In genomic region chr3:149736180-149737100, GRCh38 we compare ENCODE assay signal across 14 cellular contexts. TPM values are rescaled to one million over a fixed set of nuclear protein-coding genes. Genes with fewer than 3 reads are reported as not detected.
DNase-seq lines count a peak whose midpoint lies in the region; ATAC-seq and TF ChIP-seq lines count a peak whose summit lies in the region.
"Had no signal": no experiment of that assay in that cellular context is flagged by ENCODE, and none has a peak within 500 bp of the region (broad histone marks: within the 10 kb centered on the region; RNA-seq: fewer than 3 reads in every experiment).

No MANE protein-coding gene starts in this region.

- H3K4me3 Mint-ChIP-seq in H9: no peak overlapping the region
- no peak overlapping the region for H3K4me3 Mint-ChIP-seq in activated CD8-positive, alpha-beta T cell treated with anti-CD3 and anti-CD28 coated beads for 36 hours
- H3K4me3 Mint-ChIP-seq: stimulated activated naive B cell treated with anti-CD40 and anti-IgM and Interleukin-4, amounts not matched to agents 10 μg/mL and 1 μg/mL and 100 μg/mL, for 72 hours had no signal

- DNase-seq in HAP-1 (ENCODE audit: low spot score in 2 of 2) (peak; percentile 32 to 98), SK-N-SH (no peak), fibroblast of peridontal ligament (ENCODE audit: extremely low read depth) (peak; percentile 67), smooth muscle cell (lab: John Stamatoyannopoulos, UW; ENCODE audit: unreplicated experiment) (no peak), H9 (no peak)
- DNase-seq in activated CD8-positive, alpha-beta T cell treated with anti-CD3 and anti-CD28 coated beads for 36 hours: no peak
- DNase-seq: DND-41; effector memory CD4-positive, alpha-beta T cell; left ventricle myocardium superior; NCI-H446 treated with DMSO at 0.1 percent for 48 hours; stimulated activated naive B cell treated with anti-CD40 and anti-IgM and Interleukin-4, amounts not matched to agents 10 μg/mL and 1 μg/mL and 100 μg/mL, for 72 hours had no signal

- POLR2A ChIA-PET in SK-N-SH (lab: Yijun Ruan, JAX): no interaction called here
- POLR2A ChIA-PET in activated CD8-positive, alpha-beta T cell treated with anti-CD3 and anti-CD28 coated beads for 36 hours (lab: Charles Lee): interaction anchor here (0.9 kb wide), 1 partner anchor 16 kb away, joined by 3 read pairs; the partner anchor contains the start of gene COMMD2

- no peak overlapping the region for H2BK5ac ChIP-seq in H9 (ENCODE audit: insufficient read length, low read length)

- no peaks in the 10 kb centered on the region for H3K79me2 ChIP-seq in SK-N-SH (ENCODE audit: insufficient read depth)
- H3K79me2 ChIP-seq in smooth muscle cell (ENCODE audit: low read depth): no peaks in the 10 kb centered on the region
- H3K79me2 ChIP-seq in H9 (ENCODE audit: insufficient read depth, low read length): no peaks in the 10 kb centered on the region

- no peak overlapping the region for H4K91ac ChIP-seq in H9 (ENCODE audit: insufficient read length, low read depth, low read length)

- no peak overlapping the region for H2BK12ac ChIP-seq in H9 (ENCODE audit: insufficient read length, low read depth, low read length)

- WGBS in SK-N-SH (ENCODE audit: low lambda C conversion rate): 63% methylated on average over 2 of the region's 2 CpGs
- 6% methylated on average over 2 of the region's 2 CpGs for WGBS in smooth muscle cell (ENCODE audit: low lambda C conversion rate)
- WGBS in H9 (ENCODE audit: extremely low coverage, insufficient read length, low lambda C conversion rate): no CpG with 5 or more reads among the region's 2 CpGs

- no peaks in the 10 kb centered on the region for H3K79me1 ChIP-seq in H9 (ENCODE audit: insufficient read depth, low read depth, low read length, poor library complexity, severe bottlenecking)

- no peak overlapping the region for H3K23ac ChIP-seq in H9 (ENCODE audit: insufficient read length, low read depth, low read length)

- H3K27me3 ChIP-seq in HAP-1 (ENCODE audit: low read depth) (no peaks in the 10 kb centered on the region), SK-N-SH (ENCODE audit: insufficient read depth) (no peaks in the 10 kb centered on the region), smooth muscle cell (ENCODE audit: low read depth) (no peaks in the 10 kb centered on the region), H9 (ENCODE audit: insufficient read depth, low read length) (no peaks in the 10 kb centered on the region)

- no peak overlapping the region for H3K56ac ChIP-seq in H9 (ENCODE audit: insufficient read length, low read depth, low read length)

- H3K9ac ChIP-seq in SK-N-SH: no peak overlapping the region
- no peak overlapping the region for H3K9ac ChIP-seq in smooth muscle cell (ENCODE audit: low read depth)
- no peak overlapping the region for H3K9ac ChIP-seq in H9 (ENCODE audit: extremely low read depth, insufficient read length, low read length)

- H3K4me3 ChIP-seq in HAP-1 (no peak overlapping the region), SK-N-SH (ENCODE audit: low read depth in 2 of 2, low read length in 1 of 2) (no peak overlapping the region), smooth muscle cell (no peak overlapping the region)

- no peak overlapping the region for H4K5ac ChIP-seq in H9 (ENCODE audit: insufficient read length, low read depth, low read length)

- H3K14ac ChIP-seq in H9 (ENCODE audit: insufficient read depth, low read length): no peak overlapping the region

- H3K4ac ChIP-seq in H9 (ENCODE audit: low read depth, low read length): no peak overlapping the region

- H3T11ph ChIP-seq in H9 (ENCODE audit: low read length): no peak overlapping the region

- H3K27ac ChIP-seq in SK-N-SH (ENCODE audit: low read depth in 2 of 2, low read length in 1 of 2) (peak overlapping the region; percentile 24 to 58; a peak in 2 of 4 replicates), smooth muscle cell (ENCODE audit: low read depth) (peak overlapping the region; percentile 39), H9 (ENCODE audit: insufficient read length, low read depth, low read length) (no peak overlapping the region)

- no peak for TF ChIP-seq EP300 in SK-N-SH (IDR thresholded peaks at IDR 0.05; ENCODE audit: borderline replicate concordance in 1 of 2, low read depth in 1 of 2, low read length in 1 of 2)

- in situ Hi-C loops in HAP-1 (cut with MboI; ENCODE audit: low sequenced_read_pairs): no loop called here

- no peak overlapping the region for H3K27ac Mint-ChIP-seq in H9
- H3K27ac Mint-ChIP-seq in activated CD8-positive, alpha-beta T cell treated with anti-CD3 and anti-CD28 coated beads for 36 hours: no peak overlapping the region
- H3K27ac Mint-ChIP-seq: stimulated activated naive B cell treated with anti-CD40 and anti-IgM and Interleukin-4, amounts not matched to agents 10 μg/mL and 1 μg/mL and 100 μg/mL, for 72 hours had no signal

- H3F3A ChIP-seq in SK-N-SH (replicated peaks; ENCODE audit: insufficient read depth) (peaks cover 17% of the 10 kb centered on the region), smooth muscle cell (ENCODE audit: low read depth) (peaks cover 11% of the 10 kb centered on the region)

- H3K9me2 ChIP-seq in SK-N-SH: no peaks in the 10 kb centered on the region

- H3K4me1 Mint-ChIP-seq in H9: peaks cover 3 to 4% of the 10 kb centered on the region in 2 experiments; a peak in 1 of 4 replicates
- H3K4me1 Mint-ChIP-seq in activated CD8-positive, alpha-beta T cell treated with anti-CD3 and anti-CD28 coated beads for 36 hours (ENCODE audit: low read depth): no peaks in the 10 kb centered on the region
- H3K4me1 Mint-ChIP-seq: stimulated activated naive B cell treated with anti-CD40 and anti-IgM and Interleukin-4, amounts not matched to agents 10 μg/mL and 1 μg/mL and 100 μg/mL, for 72 hours had no signal

- no peak overlapping the region for H2BK120ac ChIP-seq in H9 (ENCODE audit: low read depth, low read length, poor library complexity, severe bottlenecking)

- H3K18ac ChIP-seq in H9 (ENCODE audit: insufficient read length, low read depth, low read length): no peak overlapping the region

- H4K20me1 ChIP-seq in SK-N-SH (ENCODE audit: insufficient read depth) (no peaks in the 10 kb centered on the region), smooth muscle cell (ENCODE audit: low read depth) (no peaks in the 10 kb centered on the region), H9 (ENCODE audit: control insufficient read depth, insufficient read depth, insufficient read length) (no peaks in the 10 kb centered on the region)

- H4K8ac ChIP-seq in H9 (replicated peaks; ENCODE audit: insufficient read length, low read depth, low read length): no peak overlapping the region

- CTCF ChIA-PET in SK-N-SH (lab: Yijun Ruan, JAX): no interaction called here
- CTCF ChIA-PET in activated CD8-positive, alpha-beta T cell treated with anti-CD3 and anti-CD28 coated beads for 36 hours (lab: Charles Lee): interaction anchor here (1.2 to 2.5 kb wide), 2 partner anchors 15 to 19 kb away, joined by 3 to 7 read pairs; partner anchors contain the start of gene COMMD2

- no peaks in the 10 kb centered on the region for H3K23me2 ChIP-seq in H9 (ENCODE audit: insufficient read length, low read depth, low read length, poor library complexity, severe bottlenecking)

- intact Hi-C loops in activated CD8-positive, alpha-beta T cell treated with anti-CD3 and anti-CD28 coated beads for 36 hours (cut with micrococcal nuclease): no loop called here

- no peaks in the 10 kb centered on the region for H3K9me3 Mint-ChIP-seq in H9
- H3K9me3 Mint-ChIP-seq in activated CD8-positive, alpha-beta T cell treated with anti-CD3 and anti-CD28 coated beads for 36 hours: no peaks in the 10 kb centered on the region
- H3K9me3 Mint-ChIP-seq: stimulated activated naive B cell treated with anti-CD40 and anti-IgM and Interleukin-4, amounts not matched to agents 10 μg/mL and 1 μg/mL and 100 μg/mL, for 72 hours had no signal

- H3K36me3 ChIP-seq in HAP-1 (replicated peaks) (peaks cover 3% of the 10 kb centered on the region; the same call in 1 of the 2 replicates), SK-N-SH (replicated peaks in 1 of 2; ENCODE audit: control insufficient read depth in 1 of 2, insufficient read depth in 2 of 2, low read length in 1 of 2) (peaks cover 26 to 28% of the 10 kb centered on the region in 2 experiments), smooth muscle cell (ENCODE audit: low read depth) (peaks cover 8% of the 10 kb centered on the region)

- ATAC-seq in GM18868 (IDR thresholded peaks at IDR 0.05; ENCODE audit: unreplicated experiment): no peak
- ATAC-seq in activated CD8-positive, alpha-beta T cell treated with anti-CD3 and anti-CD28 coated beads for 36 hours: no peak
- ATAC-seq in HG03196 (IDR thresholded peaks at IDR 0.05; ENCODE audit: unreplicated experiment): no peak
- ATAC-seq: left ventricle myocardium superior; stimulated activated naive B cell treated with anti-CD40 and anti-IgM and Interleukin-4, amounts not matched to agents 10 μg/mL and 1 μg/mL and 100 μg/mL, for 72 hours had no signal

- no peak overlapping the region for H2BK20ac ChIP-seq in H9 (ENCODE audit: low read depth, low read length, poor library complexity, severe bottlenecking)

- no peaks in the 10 kb centered on the region for H3K27me3 Mint-ChIP-seq in H9 (ENCODE audit: low read depth)
- H3K27me3 Mint-ChIP-seq in activated CD8-positive, alpha-beta T cell treated with anti-CD3 and anti-CD28 coated beads for 36 hours: no peaks in the 10 kb centered on the region
- H3K27me3 Mint-ChIP-seq: stimulated activated naive B cell treated with anti-CD40 and anti-IgM and Interleukin-4, amounts not matched to agents 10 μg/mL and 1 μg/mL and 100 μg/mL, for 72 hours had no signal

- H3K4me2 ChIP-seq in SK-N-SH (no peak overlapping the region), smooth muscle cell (peak overlapping the region; percentile 36), H9 (ENCODE audit: insufficient read depth, insufficient read length, low read length) (no peak overlapping the region)

- H2AFZ ChIP-seq in SK-N-SH (ENCODE audit: low read depth) (no peak overlapping the region), smooth muscle cell (ENCODE audit: low read depth) (no peak overlapping the region), H9 (ENCODE audit: low read length) (no peak overlapping the region)

- no peaks in the 10 kb centered on the region for H3K9me3 ChIP-seq in HAP-1
- H3K9me3 ChIP-seq in SK-N-SH: no peaks in the 10 kb centered on the region
- no peaks in the 10 kb centered on the region for H3K9me3 ChIP-seq in smooth muscle cell (replicated peaks; ENCODE audit: low read depth)
- no peaks in the 10 kb centered on the region for H3K9me3 ChIP-seq in H9 (ENCODE audit: control insufficient read depth, low read depth, low read length)

- TF ChIP-seq RAD21 in SK-N-SH (IDR thresholded peaks at IDR 0.05; ENCODE audit: low read length): no peak

- H2BK15ac ChIP-seq in H9 (ENCODE audit: low read depth, low read length): no peak overlapping the region

- H2AK5ac ChIP-seq in H9 (ENCODE audit: insufficient read length, low read length): no peak overlapping the region

- H3K4me1 ChIP-seq in HAP-1: peaks cover 33% of the 10 kb centered on the region
- no peaks in the 10 kb centered on the region; a peak in 1 of 4 replicates for H3K4me1 ChIP-seq in SK-N-SH (ENCODE audit: control insufficient read depth in 1 of 2, insufficient read depth in 2 of 2, low read depth in 1 of 2, low read length in 1 of 2)
- H3K4me1 ChIP-seq in smooth muscle cell (ENCODE audit: low read depth): peaks cover 3% of the 10 kb centered on the region
- no peaks in the 10 kb centered on the region; the same call in 1 of the 2 replicates for H3K4me1 ChIP-seq in H9 (ENCODE audit: insufficient read depth, low read length)

- no peak for TF ChIP-seq CTCF in SK-N-SH (IDR thresholded peaks at IDR 0.05)
- no peak for TF ChIP-seq CTCF in smooth muscle cell (IDR thresholded peaks at IDR 0.05; ENCODE audit: borderline replicate concordance, insufficient read depth, poor library complexity, severe bottlenecking)
- TF ChIP-seq CTCF in H9 (conservative IDR thresholded peaks at IDR 0.05): no peak
- TF ChIP-seq CTCF in activated CD8-positive, alpha-beta T cell treated with anti-CD3 and anti-CD28 coated beads for 36 hours (IDR thresholded peaks at IDR 0.05): no peak

- H3K36me3 Mint-ChIP-seq in H9 (ENCODE audit: insufficient read depth in 1 of 3, low read depth in 3 of 3): peaks cover 0 to 13% (median 5%) of the 10 kb centered on the region in 3 experiments; a peak in 5 of 7 replicates
- H3K36me3 Mint-ChIP-seq in activated CD8-positive, alpha-beta T cell treated with anti-CD3 and anti-CD28 coated beads for 36 hours (ENCODE audit: low read depth): peaks cover 4% of the 10 kb centered on the region

RNA-seq across cellular contexts. Expression of gene COMMD2, which starts 15.8 kb away (rescaled TPM):
- 20.9 and 21.3 TPM in 2 replicates for polyA plus RNA-seq in SK-N-SH (2012; rRNA removed)
- polyA plus RNA-seq in SK-N-SH (2012; cell fraction: cytosol; rRNA removed): 23.4 and 27.2 TPM in 2 replicates
- 10.1 and 15.3 TPM in 2 replicates for polyA plus RNA-seq in SK-N-SH (2012; cell fraction: nucleus; rRNA removed)
- total RNA-seq in smooth muscle cell: 52.0 and 56.3 TPM in 2 replicates
- 38.9 and 47.5 TPM in 2 replicates for polyA plus RNA-seq in smooth muscle cell
- 59.3 and 64.9 TPM in 2 replicates for total RNA-seq in H9 (2021)
- total RNA-seq in activated CD8-positive, alpha-beta T cell treated with anti-CD3 and anti-CD28 coated beads for 36 hours: 10 to 100 TPM; 31.0 to 31.8 TPM

RNA-seq across cellular contexts. Expression of gene ANKUB1, which starts 55.9 kb away (rescaled TPM):
- polyA plus RNA-seq in SK-N-SH (2012; rRNA removed): not detected in 2 replicates
- not detected in 2 replicates for polyA plus RNA-seq in SK-N-SH (2012; cell fraction: cytosol; rRNA removed)
- polyA plus RNA-seq in SK-N-SH (2012; cell fraction: nucleus; rRNA removed): not detected in 2 replicates
- total RNA-seq in smooth muscle cell: not detected in 2 replicates
- polyA plus RNA-seq in smooth muscle cell: not detected in 2 replicates
- not detected in 2 replicates for total RNA-seq in H9 (2021)
- total RNA-seq in activated CD8-positive, alpha-beta T cell treated with anti-CD3 and anti-CD28 coated beads for 36 hours: not detected
- total RNA-seq: left ventricle myocardium superior; T-helper 2 cell treated with Interferon-gamma antibody and Interleukin-4, amounts not matched to agents 100 ng/mL and 5 ng/mL, for 36 hours had no signal

Comparison
In these comparisons a context has a peak if more than half of its experiments do, and no peak if none do; other contexts are left out.
1. DNase-seq: peak in HAP-1 (2 of 2) and fibroblast of peridontal ligament (single experiment); none in SK-N-SH (single experiment), smooth muscle cell (single experiment), H9 (single experiment) and activated CD8-positive, alpha-beta T cell treated with anti-CD3 and anti-CD28 coated beads for 36 hours (single experiment).